In genomic region chr4:154559141-154559841, GRCh38 we compare ENCODE assay signal across 1 cellular context.
TF ChIP-seq lines count a peak whose summit lies in the region.

No MANE protein-coding gene starts in this region.

TF ChIP-seq in HepG2, 621 proteins besides CTCF, POLR2A, EP300 and RAD21 (continued from another document and continues in another):
- TF ChIP-seq CSRNP2 (CRISPR knock-in tag; conservative IDR thresholded peaks at IDR 0.05; ENCODE audit: low read depth) (no peak), ZNF564 (CRISPR knock-in tag; IDR thresholded peaks at IDR 0.05) (no peak), MAFF (IDR thresholded peaks at IDR 0.05; ENCODE audit: low read depth, low read length) (no peak), CSRNP1 (CRISPR knock-in tag; IDR thresholded peaks at IDR 0.05) (no peak), ZNF335 (CRISPR knock-in tag; IDR thresholded peaks at IDR 0.05) (no peak), SMAD1 (CRISPR knock-in tag; IDR thresholded peaks at IDR 0.05; ENCODE audit: borderline replicate concordance, low read depth) (no peak), KLF16 (CRISPR knock-in tag; IDR thresholded peaks at IDR 0.05) (no peak; a peak in 2 of 4 replicates), ZSCAN25 (CRISPR knock-in tag; IDR thresholded peaks at IDR 0.05) (no peak), ZNF713 (CRISPR knock-in tag; IDR thresholded peaks at IDR 0.05) (no peak), NFIC (IDR thresholded peaks at IDR 0.05; ENCODE audit: low read length) (no peak), NFYB (CRISPR knock-in tag; IDR thresholded peaks at IDR 0.05) (no peak), CBX2 (IDR thresholded peaks at IDR 0.05; ENCODE audit: low read depth, low read length) (no peak), CBX2 (CRISPR knock-in tag; IDR thresholded peaks at IDR 0.05; ENCODE audit: low read depth) (no peak), RXRA (CRISPR knock-in tag; IDR thresholded peaks at IDR 0.05) (no peak), GTF2F1 (IDR thresholded peaks at IDR 0.05; ENCODE audit: low read length) (no peak), ZNF230 (CRISPR knock-in tag; IDR thresholded peaks at IDR 0.05) (peak; percentile 59; the same call in 1 of the 2 replicates), MIXL1 (CRISPR knock-in tag; IDR thresholded peaks at IDR 0.05) (peak; percentile 92), ATF2 (CRISPR knock-in tag; IDR thresholded peaks at IDR 0.05) (peak; percentile 60; the same call in 1 of the 2 replicates), REST (IDR thresholded peaks at IDR 0.05; ENCODE audit: borderline replicate concordance in 1 of 2, low read depth in 1 of 2, low read length in 2 of 2) (no peak), ZNF18 (CRISPR knock-in tag; IDR thresholded peaks at IDR 0.05; ENCODE audit: insufficient replicate concordance) (no peak), ZNF615 (CRISPR knock-in tag; IDR thresholded peaks at IDR 0.05; ENCODE audit: borderline replicate concordance) (no peak), THAP9 (CRISPR knock-in tag; IDR thresholded peaks at IDR 0.05; ENCODE audit: borderline replicate concordance) (no peak), ZBTB42 (CRISPR knock-in tag; IDR thresholded peaks at IDR 0.05) (no peak), BCLAF1 (IDR thresholded peaks at IDR 0.05) (no peak), RFXAP (CRISPR knock-in tag; IDR thresholded peaks at IDR 0.05; ENCODE audit: borderline replicate concordance) (no peak), CENPX (CRISPR knock-in tag; IDR thresholded peaks at IDR 0.05) (no peak), XRCC5 (optimal IDR thresholded peaks at IDR 0.05; ENCODE audit: low read length) (no peak), CENPT (CRISPR knock-in tag; IDR thresholded peaks at IDR 0.05; ENCODE audit: low read depth) (no peak), ZBTB7A (CRISPR knock-in tag; IDR thresholded peaks at IDR 0.05) (no peak), ZNF256 (CRISPR knock-in tag; conservative IDR thresholded peaks at IDR 0.05) (no peak), KDM3A (CRISPR knock-in tag; IDR thresholded peaks at IDR 0.05; ENCODE audit: low read depth) (0 out of 2 replicates have a peak, but pooled peaks have one; percentile 18), ZNF430 (CRISPR knock-in tag; IDR thresholded peaks at IDR 0.05) (no peak), ZNF44 (CRISPR knock-in tag; IDR thresholded peaks at IDR 0.05) (no peak), GMEB2 (CRISPR knock-in tag; IDR thresholded peaks at IDR 0.05; ENCODE audit: low read depth) (no peak), ZNF382 (CRISPR knock-in tag; IDR thresholded peaks at IDR 0.05; ENCODE audit: borderline replicate concordance) (no peak), HBP1 (CRISPR knock-in tag; IDR thresholded peaks at IDR 0.05; ENCODE audit: low read depth) (no peak), FOSL2 (CRISPR knock-in tag; IDR thresholded peaks at IDR 0.05) (peak; percentile 34; the same call in 1 of the 2 replicates), CAMTA2 (CRISPR knock-in tag; IDR thresholded peaks at IDR 0.05; ENCODE audit: borderline replicate concordance) (no peak), ZNF850 (CRISPR knock-in tag; conservative IDR thresholded peaks at IDR 0.05) (no peak), ZNF225 (CRISPR knock-in tag; IDR thresholded peaks at IDR 0.05) (no peak), GMEB1 (CRISPR knock-in tag; IDR thresholded peaks at IDR 0.05; ENCODE audit: borderline replicate concordance) (no peak), TBL1XR1 (IDR thresholded peaks at IDR 0.05; ENCODE audit: borderline replicate concordance, low read length, partially characterized antibody) (no peak), THYN1 (CRISPR knock-in tag; IDR thresholded peaks at IDR 0.05; ENCODE audit: borderline replicate concordance, low read depth) (no peak), ZNF879 (CRISPR knock-in tag; IDR thresholded peaks at IDR 0.05) (no peak)
